Comparison of ENCODE assay signal across 25 cellular contexts in genomic region chr6:33085627-33086026, GRCh38.
"Had no signal": no experiment of that assay in that cellular context is flagged by ENCODE, and none has a peak within 500 bp of the region (broad histone marks: within the 10 kb centered on the region; RNA-seq: fewer than 3 reads in every experiment).

No MANE protein-coding gene starts in this region.

- H3K4me1 ChIP-seq: right lobe of liver, suprapubic skin had no signal

- H3K9me3 ChIP-seq: left lung, lower lobe of right lung, ovary, right atrium auricular region, right lobe of liver, suprapubic skin, thoracic aorta, tibial artery, upper lobe of right lung had no signal

- H3K27me3 Mint-ChIP-seq: natural killer cell treated with Interleukin-12 subunit alpha and Interleukin-12 subunit beta and Interleukin-15 and Interleukin-18, amount 100 ng/mL, for 72 hours; stimulated activated naive CD8-positive, alpha-beta T cell treated with anti-CD3 and anti-CD28 coated beads, Interleukin-15, Interleukin-2, amounts not matched to agents 100 ng/mL and 50 ng/mL, for 24 hours had no signal

- H3K4me3 Mint-ChIP-seq: immature natural killer cell; mesothelial cell of epicardium; naive thymus-derived CD4-positive, alpha-beta T cell; natural killer cell treated with Interleukin-12 subunit alpha and Interleukin-12 subunit beta and Interleukin-15 and Interleukin-18, amount 100 ng/mL, for 72 hours; stimulated activated naive CD8-positive, alpha-beta T cell treated with anti-CD3 and anti-CD28 coated beads, Interleukin-15, Interleukin-2, amounts not matched to agents 100 ng/mL and 50 ng/mL, for 24 hours had no signal

- H3K36me3 ChIP-seq: ovary, right lobe of liver had no signal

- H3K27me3 ChIP-seq: left lung, ovary, right atrium auricular region, right lobe of liver, suprapubic skin, tibial artery, upper lobe of right lung had no signal

- H3K27ac ChIP-seq: left lung, lower lobe of right lung, ovary, right atrium auricular region, right lobe of liver, suprapubic skin, thoracic aorta, tibial artery, upper lobe of right lung had no signal

- H3K4me3 ChIP-seq: left lung, lower lobe of right lung, ovary, right atrium auricular region, right lobe of liver, smooth muscle cell, suprapubic skin, thoracic aorta, tibial artery, upper lobe of right lung had no signal

- H3K27ac Mint-ChIP-seq: immature natural killer cell; mesothelial cell of epicardium; naive thymus-derived CD4-positive, alpha-beta T cell; natural killer cell treated with Interleukin-12 subunit alpha and Interleukin-12 subunit beta and Interleukin-15 and Interleukin-18, amount 100 ng/mL, for 72 hours; progenitor cell of endocrine pancreas; stimulated activated naive CD8-positive, alpha-beta T cell treated with anti-CD3 and anti-CD28 coated beads, Interleukin-15, Interleukin-2, amounts not matched to agents 100 ng/mL and 50 ng/mL, for 24 hours had no signal

- H3K9me3 Mint-ChIP-seq: immature natural killer cell; mesothelial cell of epicardium; naive thymus-derived CD4-positive, alpha-beta T cell; natural killer cell treated with Interleukin-12 subunit alpha and Interleukin-12 subunit beta and Interleukin-15 and Interleukin-18, amount 100 ng/mL, for 72 hours; stimulated activated naive CD8-positive, alpha-beta T cell treated with anti-CD3 and anti-CD28 coated beads, Interleukin-15, Interleukin-2, amounts not matched to agents 100 ng/mL and 50 ng/mL, for 24 hours had no signal

- DNase-seq: hypothalamus; immature natural killer cell; kidney; left colon; left lung; lower lobe of right lung; mammary epithelial cell; mesendoderm; naive thymus-derived CD4-positive, alpha-beta T cell; ovary; right lobe of liver; stimulated activated CD4-positive, alpha-beta T cell treated with anti-CD3 and anti-CD28 coated beads, Interleukin-1b, Interleukin-23, amount 100 ng/mL, for 48 hours; stimulated activated CD4-positive, alpha-beta T cell treated with anti-CD3 and anti-CD28 coated beads, Interleukin-2, amount 100 ng/mL, for 48 hours; stimulated activated naive CD4-positive, alpha-beta T cell; tibial artery; trophoblast cell; upper lobe of right lung had no signal

- ATAC-seq: left colon; left lung; lower lobe of right lung; naive thymus-derived CD4-positive, alpha-beta T cell; natural killer cell treated with Interleukin-12 subunit alpha and Interleukin-12 subunit beta and Interleukin-15 and Interleukin-18, amount 100 ng/mL, for 72 hours; right lobe of liver; upper lobe of right lung had no signal
